ENCODE assay signal across 15 cellular contexts in genomic region chr1:67726224-67726623, GRCh38. TPM values are rescaled to one million over a fixed set of nuclear protein-coding genes. Genes with fewer than 3 reads are reported as not detected.
DNase-seq lines count a peak whose midpoint lies in the region; ATAC-seq and TF ChIP-seq lines count a peak whose summit lies in the region.
"Had no signal": no experiment of that assay in that cellular context is flagged by ENCODE, and none has a peak within 500 bp of the region (broad histone marks: within the 10 kb centered on the region; RNA-seq: fewer than 3 reads in every experiment).

No MANE protein-coding gene starts in this region.

- no peaks in the 10 kb centered on the region for H3K36me3 Mint-ChIP-seq in activated naive CD4-positive, alpha-beta T cell treated with anti-CD3 and anti-CD28 coated beads, Interleukin-2, amount 50 U/mL, for 72 hours

- ATAC-seq in activated naive CD4-positive, alpha-beta T cell treated with anti-CD3 and anti-CD28 coated beads, Interleukin-2, amount 50 U/mL, for 72 hours, result peak; percentile 21 to 37
- ATAC-seq: T-helper 17 cell had no signal

- H3K27ac Mint-ChIP-seq in activated naive CD4-positive, alpha-beta T cell treated with anti-CD3 and anti-CD28 coated beads, Interleukin-2, amount 50 U/mL, for 72 hours, result no peak overlapping the region
- H3K27ac Mint-ChIP-seq: activated T-helper 1 cell treated with anti-CD3 and anti-CD28 coated beads, Interleukin-12 subunit alpha, Interleukin-12 subunit beta, Interleukin-2, Interleukin-4 antibody, amounts not matched to agents 30 ng/mL and 10 ng/mL and 1 ng/mL, durations not matched to agents 14 hours and 24 hours and 36 hours; T-helper 17 cell had no signal

- H3K4me3 ChIP-seq in fibroblast of pulmonary artery (replicated peaks; ENCODE audit: low read depth, low read length), result no peak overlapping the region
- H3K4me3 ChIP-seq: PC-9, spleen had no signal

- no peak for TF ChIP-seq CTCF in fibroblast of pulmonary artery (IDR thresholded peaks at IDR 0.05; ENCODE audit: low read length, missing control alignments)

- DNase-seq in activated naive CD4-positive, alpha-beta T cell treated with anti-CD3 and anti-CD28 coated beads, Interleukin-2, amount 50 U/mL, for 72 hours (ENCODE audit: low spot score in 2 of 2), result no peak
- no peak for DNase-seq in activated naive CD4-positive, alpha-beta T cell (lab: John Stamatoyannopoulos, UW)
- DNase-seq in SW 1271 (lab: John Stamatoyannopoulos, UW), result peak; percentile 49 to 59
- peak; percentile 57 for DNase-seq in fibroblast of pulmonary artery (ENCODE audit: low read depth)
- no peak for DNase-seq in NCI-H1092 treated with DMSO at 0.1 percent for 48 hours (lab: John Stamatoyannopoulos, UW)
- DNase-seq in Kasumi-1 (lab: John Stamatoyannopoulos, UW), result no peak
- DNase-seq in NCI-H187 (lab: John Stamatoyannopoulos, UW), result no peak
- DNase-seq in C1 segment of cervical spinal cord (lab: John Stamatoyannopoulos, UW), result no peak
- DNase-seq: activated CD4-positive, alpha-beta T cell treated with anti-CD3 and anti-CD28 coated beads, Interleukin-2, amount 50 U/mL, for 1 hour; anterior cingulate cortex; NCI-H345; PC-9; spleen; T-helper 17 cell had no signal

- H3K9me3 Mint-ChIP-seq in activated naive CD4-positive, alpha-beta T cell treated with anti-CD3 and anti-CD28 coated beads, Interleukin-2, amount 50 U/mL, for 72 hours, result no peaks in the 10 kb centered on the region
- H3K9me3 Mint-ChIP-seq: activated T-helper 1 cell treated with anti-CD3 and anti-CD28 coated beads, Interleukin-12 subunit alpha, Interleukin-12 subunit beta, Interleukin-2, Interleukin-4 antibody, amounts not matched to agents 30 ng/mL and 10 ng/mL and 1 ng/mL, durations not matched to agents 14 hours and 24 hours and 36 hours had no signal

RNA-seq across cellular contexts. Expression of gene GADD45A, which starts 41.2 kb away (rescaled TPM):
- 10 to 100 TPM; 26.3 to 78.8 TPM for total RNA-seq in activated naive CD4-positive, alpha-beta T cell treated with anti-CD3 and anti-CD28 coated beads, Interleukin-2, amount 50 U/mL, for 72 hours

Comparison
In these comparisons a context has a peak if more than half of its experiments do, and no peak if none do; other contexts are left out.
1. DNase-seq: peak in SW 1271 (2 of 2) and fibroblast of pulmonary artery (single experiment); none in activated naive CD4-positive, alpha-beta T cell treated with anti-CD3 and anti-CD28 coated beads, Interleukin-2, amount 50 U/mL, for 72 hours (0 of 2), activated naive CD4-positive, alpha-beta T cell (0 of 4), NCI-H1092 treated with DMSO at 0.1 percent for 48 hours (single experiment), Kasumi-1 (0 of 2), NCI-H187 (0 of 2) and C1 segment of cervical spinal cord (0 of 14).